ENCODE assay signal across 24 cellular contexts in genomic region chr14:65558363-65558762, GRCh38.
"Had no signal": no experiment of that assay in that cellular context is flagged by ENCODE, and none has a peak within 500 bp of the region (broad histone marks: within the 10 kb centered on the region; RNA-seq: fewer than 3 reads in every experiment).

No MANE protein-coding gene starts in this region.

- H3K4me1 ChIP-seq: SJCRH30 had no signal

- H3K36me3 ChIP-seq: MG63, SJCRH30 had no signal

- H3K9me3 ChIP-seq: MG63, SJCRH30 had no signal

- H3K4me3 ChIP-seq: MG63, SJCRH30 had no signal

- ATAC-seq: HepG2 had no signal

- H3K27me3 ChIP-seq: MG63, SJCRH30 had no signal

- FAIRE-seq: HepG2, RCC 7860 had no signal

- DNase-seq: IMR-90, Karpas-422, KG1, MG63, NCI-H1092, NCI-H1105 treated with DMSO at 0.1 percent for 48 hours, NCI-H1417 treated with DMSO at 0.1 percent for 48 hours, NCI-H146, NCI-H1694 treated with DMSO at 0.1 percent for 48 hours, NCI-H1930, NCI-H2081, NCI-H2107, NCI-H2171 treated with DMSO at 0.1 percent for 48 hours, NCI-H226, NCI-H510A, NCI-H524 treated with DMSO at 0.1 percent for 48 hours, NCI-H69, NCI-H774, RPMI8226, SHP77 treated with DMSO at 0.1 percent for 48 hours, SJCRH30, SW 1271 had no signal

- H3K27ac ChIP-seq: SJCRH30 had no signal
